Comparison of ENCODE assay signal across 23 cellular contexts in the genomic region with DNA sequence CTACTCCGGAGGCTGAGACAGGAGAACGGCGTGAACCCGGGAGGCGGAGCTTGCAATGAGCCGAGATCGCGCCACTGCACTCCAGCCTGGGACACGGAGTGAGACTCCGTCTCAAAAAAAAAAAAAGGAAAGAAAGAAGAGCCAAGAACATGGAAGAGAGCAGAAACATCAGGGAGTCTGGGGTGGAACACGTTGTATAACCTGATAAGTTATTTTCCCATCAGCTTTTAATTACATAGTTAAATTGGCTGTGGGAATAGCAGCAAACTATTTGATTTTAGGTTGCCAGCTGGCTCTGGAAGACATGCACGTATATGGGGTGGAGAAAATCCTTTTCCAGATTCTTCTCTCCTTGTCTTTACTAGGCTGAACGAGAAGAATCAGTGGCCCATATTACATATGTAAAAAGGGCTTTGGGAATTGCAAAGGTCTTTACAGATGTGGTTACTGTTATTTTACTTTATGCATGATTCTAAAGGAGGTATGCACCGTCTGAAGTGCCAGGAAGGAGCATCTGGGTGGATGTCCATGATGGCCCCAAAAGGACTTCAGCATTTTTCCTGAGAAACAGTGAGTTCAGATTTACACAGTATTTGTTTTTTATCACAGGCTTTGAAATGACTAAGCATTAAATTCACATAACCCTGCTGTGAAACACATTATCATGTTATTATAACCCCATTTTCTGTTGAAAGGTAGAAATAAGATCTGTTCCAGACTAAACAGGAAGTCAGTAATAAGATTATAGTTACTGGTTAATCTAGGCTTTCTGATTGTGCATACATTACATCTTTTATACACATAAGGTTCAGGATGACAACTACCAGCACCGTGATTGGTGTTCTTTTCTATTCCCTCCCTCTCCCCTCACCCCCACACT. TPM values are rescaled to one million over a fixed set of nuclear protein-coding genes. Genes with fewer than 3 reads are reported as not detected.
DNase-seq lines count a peak whose midpoint lies in the region; ATAC-seq, FAIRE-seq and TF ChIP-seq lines count a peak whose summit lies in the region.
"Had no signal": no experiment of that assay in that cellular context is flagged by ENCODE, and none has a peak within 500 bp of the region (broad histone marks: within the 10 kb centered on the region; RNA-seq: fewer than 3 reads in every experiment).

No MANE protein-coding gene starts in this region.

- no peak overlapping the region for H3K27ac Mint-ChIP-seq in activated CD4-positive, alpha-beta T cell treated with anti-CD3 and anti-CD28 coated beads for 36 hours
- H3K27ac Mint-ChIP-seq in activated T-helper 17 cell treated with anti-CD3 and anti-CD28 coated beads, Interleukin-2, amount 50 U/mL, for 72 hours = no peak overlapping the region
- H3K27ac Mint-ChIP-seq: activated naive CD4-positive, alpha-beta T cell treated with anti-CD3 and anti-CD28 coated beads, Interleukin-2, amount 10 ng/mL, durations not matched to agents 7 days and 5 days; immature natural killer cell; stimulated activated naive B cell treated with anti-CD40 and anti-IgM and Interleukin-4, amounts not matched to agents 10 μg/mL and 1 μg/mL and 100 μg/mL, for 72 hours had no signal

- peak; percentile 43 to 67 (median 53) for ATAC-seq in pancreas
- no peak for ATAC-seq in activated CD4-positive, alpha-beta T cell treated with anti-CD3 and anti-CD28 coated beads for 36 hours
- no peak for ATAC-seq in activated T-helper 17 cell treated with anti-CD3 and anti-CD28 coated beads, Interleukin-2, amount 50 U/mL, for 72 hours (replicated peaks)
- ATAC-seq: stimulated activated naive B cell treated with anti-CD40 and anti-IgM and Interleukin-4, amounts not matched to agents 10 μg/mL and 1 μg/mL and 100 μg/mL, for 72 hours had no signal

- CTCF ChIA-PET in activated CD4-positive, alpha-beta T cell treated with anti-CD3 and anti-CD28 coated beads for 36 hours (lab: Charles Lee) = interaction anchor here (0.7 kb wide), 1 partner anchor 1594 kb away, joined by 3 read pairs; no protein-coding TSS in a partner anchor

- H3K27me3 Mint-ChIP-seq in activated CD4-positive, alpha-beta T cell treated with anti-CD3 and anti-CD28 coated beads for 36 hours = no peaks in the 10 kb centered on the region
- peaks cover 4% of the 10 kb centered on the region for H3K27me3 Mint-ChIP-seq in activated T-helper 17 cell treated with anti-CD3 and anti-CD28 coated beads, Interleukin-2, amount 50 U/mL, for 72 hours

- H3K36me3 ChIP-seq in pancreas = no peaks in the 10 kb centered on the region

- intact Hi-C loops in pancreas (cut with DNase I) = no loop called here
- intact Hi-C loops in activated CD4-positive, alpha-beta T cell treated with anti-CD3 and anti-CD28 coated beads for 36 hours (cut with DNase I, micrococcal nuclease) = no loop called here

- peaks cover 14% of the 10 kb centered on the region for H3K4me1 Mint-ChIP-seq in activated CD4-positive, alpha-beta T cell treated with anti-CD3 and anti-CD28 coated beads for 36 hours
- H3K4me1 Mint-ChIP-seq in activated T-helper 17 cell treated with anti-CD3 and anti-CD28 coated beads, Interleukin-2, amount 50 U/mL, for 72 hours = peaks cover 5% of the 10 kb centered on the region

- H3K9me3 ChIP-seq in pancreas = no peaks in the 10 kb centered on the region

- H3K4me3 ChIP-seq in cardiac fibroblast (replicated peaks in 1 of 2; ENCODE audit: low read depth in 2 of 2, low read length in 2 of 2) (no peak overlapping the region), pancreas (peak overlapping the region in 2 of 4 donors; percentile 17 to 22)
- H3K4me3 ChIP-seq: hepatocyte, skin epidermis had no signal

- H3K27ac ChIP-seq in pancreas = peak overlapping the region; percentile 3 to 84 (median 46)
- H3K27ac ChIP-seq: hepatocyte, skin epidermis had no signal

- no peaks in the 10 kb centered on the region for H3K4me1 ChIP-seq in pancreas

- DNase-seq in EH (ENCODE audit: low read depth) = peak; percentile 42
- DNase-seq in NCI-H69 (lab: John Stamatoyannopoulos, UW) = peak; percentile 16
- DNase-seq in cardiac fibroblast (ENCODE audit: low read depth in 2 of 2) = peak; percentile 19 to 28
- DNase-seq in pancreas = peak in 4 of 6 donors; percentile 49 to 70 (median 54)
- DNase-seq in activated CD4-positive, alpha-beta T cell treated with anti-CD3 and anti-CD28 coated beads for 36 hours = no peak
- DNase-seq in HTR-8/SVneo (ENCODE audit: insufficient read length, low spot score) = no peak
- DNase-seq: activated CD4-positive, alpha-beta T cell treated with anti-CD3 and anti-CD28 coated beads for 1 hour; activated naive CD4-positive, alpha-beta T cell treated with anti-CD3 and anti-CD28 coated beads, Interleukin-2, amount 10 ng/mL, durations not matched to agents 7 days and 5 days; activated T-cell treated with anti-CD3 and anti-CD28 coated beads, Interleukin-2, amount 50 U/mL, for 48 hours; cerebellar nuclear complex; DMS53; GF-D8; immature natural killer cell; NCI-H2171 treated with DMSO at 0.1 percent for 48 hours; NCI-H526; stimulated activated CD4-positive, alpha-beta T cell treated with anti-CD3 and anti-CD28 coated beads, Interleukin-2, amount 100 ng/mL, for 24 hours; stimulated activated naive B cell treated with anti-CD40 and anti-IgM and Interleukin-4, amounts not matched to agents 10 μg/mL and 1 μg/mL and 100 μg/mL, for 72 hours; SW 1271 had no signal

- no peak for TF ChIP-seq CTCF in cardiac fibroblast (IDR thresholded peaks at IDR 0.05; ENCODE audit: low read depth, low read length)
- no peak for TF ChIP-seq CTCF in pancreas (IDR thresholded peaks at IDR 0.05)

- WGBS in pancreas, 2 donors = 34 to 35% methylated on average over 15 of the region's 15 CpGs

- POLR2A ChIA-PET in activated CD4-positive, alpha-beta T cell treated with anti-CD3 and anti-CD28 coated beads for 36 hours (lab: Charles Lee) = no interaction called here

- FAIRE-seq in pancreas (lab: Jason Lieb, UNC) (no peak), HTR-8/SVneo (lab: Jason Lieb, UNC) (no peak)
- FAIRE-seq: frontal cortex, urothelium cell line had no signal

- no peaks in the 10 kb centered on the region for H3K27me3 ChIP-seq in pancreas
- H3K27me3 ChIP-seq: hepatocyte had no signal

- no peaks in the 10 kb centered on the region for H3K36me3 Mint-ChIP-seq in activated CD4-positive, alpha-beta T cell treated with anti-CD3 and anti-CD28 coated beads for 36 hours (ENCODE audit: low read depth)
- H3K36me3 Mint-ChIP-seq in activated T-helper 17 cell treated with anti-CD3 and anti-CD28 coated beads, Interleukin-2, amount 50 U/mL, for 72 hours (ENCODE audit: low read depth) = peaks cover 6% of the 10 kb centered on the region
- H3K36me3 Mint-ChIP-seq: activated naive CD4-positive, alpha-beta T cell treated with anti-CD3 and anti-CD28 coated beads, Interleukin-2, amount 10 ng/mL, durations not matched to agents 7 days and 5 days; stimulated activated naive B cell treated with anti-CD40 and anti-IgM and Interleukin-4, amounts not matched to agents 10 μg/mL and 1 μg/mL and 100 μg/mL, for 72 hours had no signal

- H3K4me3 Mint-ChIP-seq in activated CD4-positive, alpha-beta T cell treated with anti-CD3 and anti-CD28 coated beads for 36 hours = no peak overlapping the region
- no peak overlapping the region for H3K4me3 Mint-ChIP-seq in activated T-helper 17 cell treated with anti-CD3 and anti-CD28 coated beads, Interleukin-2, amount 50 U/mL, for 72 hours
- H3K4me3 Mint-ChIP-seq: activated naive CD4-positive, alpha-beta T cell treated with anti-CD3 and anti-CD28 coated beads, Interleukin-2, amount 10 ng/mL, durations not matched to agents 7 days and 5 days; immature natural killer cell; stimulated activated naive B cell treated with anti-CD40 and anti-IgM and Interleukin-4, amounts not matched to agents 10 μg/mL and 1 μg/mL and 100 μg/mL, for 72 hours had no signal

- H3K9me3 Mint-ChIP-seq in activated CD4-positive, alpha-beta T cell treated with anti-CD3 and anti-CD28 coated beads for 36 hours (ENCODE audit: low read depth) = no peaks in the 10 kb centered on the region
- H3K9me3 Mint-ChIP-seq in activated T-helper 17 cell treated with anti-CD3 and anti-CD28 coated beads, Interleukin-2, amount 50 U/mL, for 72 hours = no peaks in the 10 kb centered on the region
- H3K9me3 Mint-ChIP-seq: activated naive CD4-positive, alpha-beta T cell treated with anti-CD3 and anti-CD28 coated beads, Interleukin-2, amount 10 ng/mL, durations not matched to agents 7 days and 5 days; immature natural killer cell; stimulated activated naive B cell treated with anti-CD40 and anti-IgM and Interleukin-4, amounts not matched to agents 10 μg/mL and 1 μg/mL and 100 μg/mL, for 72 hours had no signal

RNA-seq across cellular contexts. Expression of gene NAA16, which starts 4.6 kb away (rescaled TPM):
- 10 to 100 TPM; 20.5 to 46.9 (median 24.0) TPM for total RNA-seq in pancreas
- polyA plus RNA-seq in pancreas = 10 to 100 TPM; 20.3 to 25.7 TPM
- total RNA-seq in activated CD4-positive, alpha-beta T cell treated with anti-CD3 and anti-CD28 coated beads for 36 hours = 10 to 100 TPM; 24.0 to 29.8 TPM
- 10 to 100 TPM; 16.0 to 29.9 TPM for total RNA-seq in activated T-helper 17 cell treated with anti-CD3 and anti-CD28 coated beads, Interleukin-2, amount 50 U/mL, for 72 hours

RNA-seq across cellular contexts. Expression of gene MTRF1, which starts 43.1 kb away (rescaled TPM):
- 10 to 100 TPM in 2 of 6 donors, 1 to 10 TPM in 4; 6.5 to 15.3 (median 9.0) TPM for total RNA-seq in pancreas
- 10 to 100 TPM; 13.0 to 19.8 TPM for polyA plus RNA-seq in pancreas
- 10 to 100 TPM; 19.7 to 22.1 TPM for total RNA-seq in activated CD4-positive, alpha-beta T cell treated with anti-CD3 and anti-CD28 coated beads for 36 hours
- 10 to 100 TPM; 32.5 to 39.4 TPM for total RNA-seq in activated T-helper 17 cell treated with anti-CD3 and anti-CD28 coated beads, Interleukin-2, amount 50 U/mL, for 72 hours

Comparison
In these comparisons a context has a peak if more than half of its experiments do, and no peak if none do; other contexts are left out.
1. DNase-seq: peak in EH (single experiment), NCI-H69 (single experiment), cardiac fibroblast (2 of 2) and pancreas (4 of 6); none in activated CD4-positive, alpha-beta T cell treated with anti-CD3 and anti-CD28 coated beads for 36 hours (single experiment) and HTR-8/SVneo (single experiment).
2. ATAC-seq: peak in pancreas (4 of 4); none in activated CD4-positive, alpha-beta T cell treated with anti-CD3 and anti-CD28 coated beads for 36 hours (single experiment) and activated T-helper 17 cell treated with anti-CD3 and anti-CD28 coated beads, Interleukin-2, amount 50 U/mL, for 72 hours (single experiment).